25 cellular contexts compared by ENCODE assay signal in the genomic region with DNA sequence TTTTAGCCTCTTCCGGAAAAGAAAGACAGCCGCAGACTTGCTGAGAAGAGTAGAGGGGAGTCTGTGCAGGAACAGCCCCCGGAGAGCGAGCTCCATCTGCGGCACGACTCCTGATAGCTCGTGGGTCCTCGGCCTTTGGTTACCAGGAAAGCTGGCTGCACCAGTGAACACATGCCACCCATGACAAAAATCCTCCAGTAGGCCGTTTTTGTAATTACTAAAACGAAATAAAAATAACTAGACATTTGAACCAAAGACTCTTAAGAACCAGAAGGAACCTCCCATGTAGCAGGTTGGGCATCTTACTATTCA.
"Had no signal": no experiment of that assay in that cellular context is flagged by ENCODE, and none has a peak within 500 bp of the region (broad histone marks: within the 10 kb centered on the region; RNA-seq: fewer than 3 reads in every experiment).

No MANE protein-coding gene starts in this region.

- H3K27me3 Mint-ChIP-seq: activated B cell treated with CpG ODN at 0.5 μM for 24 hours; activated CD4-positive, alpha-beta memory T cell treated with anti-CD3 and anti-CD28 coated beads for 36 hours; activated naive CD8-positive, alpha-beta T cell treated with anti-CD3 and anti-CD28 coated beads, Interleukin-2, amount 10 ng/mL, durations not matched to agents 7 days and 5 days had no signal

- H3K36me3 ChIP-seq: breast epithelium, Peyer's patch, SJSA1 had no signal

- H3K4me3 Mint-ChIP-seq: activated B cell treated with CpG ODN at 0.5 μM for 24 hours; activated CD4-positive, alpha-beta memory T cell treated with anti-CD3 and anti-CD28 coated beads for 36 hours; activated CD4-positive, alpha-beta T cell treated with anti-CD3 and anti-CD28 coated beads, Interleukin-2, amount 10 ng/mL, durations not matched to agents 24 days and 14 days; activated naive CD8-positive, alpha-beta T cell treated with anti-CD3 and anti-CD28 coated beads, Interleukin-2, amount 10 ng/mL, durations not matched to agents 7 days and 5 days; T-helper 1 cell treated with Interleukin-12 subunit alpha and Interleukin-12 subunit beta and Interleukin-4 antibody, amounts not matched to agents 30 μg/mL and 1 μg/mL, for 36 hours had no signal

- H3K9me3 ChIP-seq: breast epithelium, Peyer's patch, SJSA1 had no signal

- DNase-seq: activated B cell treated with CpG ODN at 0.5 μM for 24 hours; activated CD4-positive, alpha-beta memory T cell treated with anti-CD3 and anti-CD28 coated beads for 36 hours; activated CD4-positive, alpha-beta T cell treated with anti-CD3 and anti-CD28 coated beads for 1 hour; activated CD4-positive, alpha-beta T cell treated with anti-CD3 and anti-CD28 coated beads, Interleukin-2, amount 10 ng/mL, durations not matched to agents 24 days and 14 days; activated CD8-positive, alpha-beta memory T cell treated with anti-CD3 and anti-CD28 coated beads for 24 hours; activated naive CD4-positive, alpha-beta T cell treated with anti-CD3 and anti-CD28 coated beads, Interleukin-2, amount 50 U/mL, for 16 hours; activated naive CD8-positive, alpha-beta T cell treated with anti-CD3 and anti-CD28 coated beads, Interleukin-2, amount 10 ng/mL, durations not matched to agents 7 days and 5 days; aorta; caudate nucleus; Karpas-422; MM.1S; NCI-H1105; NCI-H1436; NCI-H1694 treated with DMSO at 0.1 percent for 48 hours; NCI-H2029 treated with DMSO at 0.1 percent for 48 hours; NCI-H510A treated with DMSO at 0.1 percent for 48 hours; NCI-H69; NK-92 treated with Interleukin-12 subunit alpha and Interleukin-12 subunit beta, amount 100 ng/mL, for 24 hours; Peyer's patch; SHP77; T-helper 9 cell had no signal

- H3K27me3 ChIP-seq: breast epithelium, Peyer's patch, SJSA1 had no signal

- H3K27ac ChIP-seq: breast epithelium, Peyer's patch, SJSA1 had no signal

- H3K4me3 ChIP-seq: breast epithelium, K562, Peyer's patch, SJSA1 had no signal

- H3K4me1 ChIP-seq: breast epithelium had no signal

- ATAC-seq: K562 had no signal

- H3K36me3 Mint-ChIP-seq: activated CD4-positive, alpha-beta memory T cell treated with anti-CD3 and anti-CD28 coated beads for 36 hours had no signal

- H3K9me3 Mint-ChIP-seq: activated B cell treated with CpG ODN at 0.5 μM for 24 hours; activated CD4-positive, alpha-beta memory T cell treated with anti-CD3 and anti-CD28 coated beads for 36 hours; activated CD4-positive, alpha-beta T cell treated with anti-CD3 and anti-CD28 coated beads, Interleukin-2, amount 10 ng/mL, durations not matched to agents 24 days and 14 days; activated naive CD8-positive, alpha-beta T cell treated with anti-CD3 and anti-CD28 coated beads, Interleukin-2, amount 10 ng/mL, durations not matched to agents 7 days and 5 days; T-helper 1 cell treated with Interleukin-12 subunit alpha and Interleukin-12 subunit beta and Interleukin-4 antibody, amounts not matched to agents 30 μg/mL and 1 μg/mL, for 36 hours had no signal

- H3K27ac Mint-ChIP-seq: activated B cell treated with CpG ODN at 0.5 μM for 24 hours; activated CD4-positive, alpha-beta memory T cell treated with anti-CD3 and anti-CD28 coated beads for 36 hours; activated CD4-positive, alpha-beta T cell treated with anti-CD3 and anti-CD28 coated beads, Interleukin-2, amount 10 ng/mL, durations not matched to agents 24 days and 14 days; activated naive CD8-positive, alpha-beta T cell treated with anti-CD3 and anti-CD28 coated beads, Interleukin-2, amount 10 ng/mL, durations not matched to agents 7 days and 5 days; T-helper 1 cell treated with Interleukin-12 subunit alpha and Interleukin-12 subunit beta and Interleukin-4 antibody, amounts not matched to agents 30 μg/mL and 1 μg/mL, for 36 hours had no signal
